Comparison of ENCODE assay signal across 8 cellular contexts in genomic region chr1:205458777-205459566, GRCh38. TPM values are rescaled to one million over a fixed set of nuclear protein-coding genes. Genes with fewer than 3 reads are reported as not detected.
DNase-seq lines count a peak whose midpoint lies in the region; ATAC-seq and TF ChIP-seq lines count a peak whose summit lies in the region.

No MANE protein-coding gene starts in this region.

- H3K36me3 Mint-ChIP-seq in HFFc6 (ENCODE audit: low read depth): no peaks in the 10 kb centered on the region

- no peaks in the 10 kb centered on the region for H3K4me1 Mint-ChIP-seq in HFFc6 (ENCODE audit: low read depth)

- peaks cover 31% of the 10 kb centered on the region for H3K27me3 Mint-ChIP-seq in HFFc6 (ENCODE audit: insufficient read depth)

- H3K4me1 ChIP-seq in right cardiac atrium (ENCODE audit: control insufficient read depth, insufficient read depth, low read length): no peaks in the 10 kb centered on the region

- no peaks in the 10 kb centered on the region for H3K9me3 Mint-ChIP-seq in HFFc6

- DNase-seq in AG08395 (ENCODE audit: low spot score): peak; percentile 70
- peak; percentile 28 for DNase-seq in HFFc6
- DNase-seq in activated CD4-positive, alpha-beta T cell treated with anti-CD3 and anti-CD28 coated beads, Interleukin-2, amount 50 U/mL, for 1 hour: peak; percentile 22
- DNase-seq in right cardiac atrium: no peak
- DNase-seq in anterior cingulate cortex (lab: John Stamatoyannopoulos, UW): no peak
- no peak for DNase-seq in NCI-H345 treated with DMSO at 0.1 percent for 48 hours (lab: John Stamatoyannopoulos, UW; ENCODE audit: unreplicated experiment)
- no peak for DNase-seq in NCI-H2107 (lab: John Stamatoyannopoulos, UW)
- DNase-seq in NCI-H2107 treated with DMSO at 0.1 percent for 48 hours (lab: John Stamatoyannopoulos, UW; ENCODE audit: unreplicated experiment): no peak

- WGBS in right cardiac atrium: 53% methylated on average over 6 of the region's 6 CpGs

- no peaks in the 10 kb centered on the region for H3K9me3 ChIP-seq in right cardiac atrium (ENCODE audit: control insufficient read depth, low read length)

- H3K4me3 ChIP-seq in right cardiac atrium (ENCODE audit: low read length): no peak overlapping the region

- no peak overlapping the region for H3K27ac Mint-ChIP-seq in HFFc6

- no peak overlapping the region for H3K4me3 Mint-ChIP-seq in HFFc6

- no peaks in the 10 kb centered on the region for H3K27me3 ChIP-seq in right cardiac atrium (ENCODE audit: control insufficient read depth, insufficient read depth)

- TF ChIP-seq CTCF in HFFc6 (IDR thresholded peaks at IDR 0.05): no peak

- intact Hi-C loops in right cardiac atrium (cut with DNase I): no loop called here

- H3K27ac ChIP-seq in right cardiac atrium (ENCODE audit: low read length): no peak overlapping the region

- ATAC-seq in right cardiac atrium: peak; percentile 56 to 67

RNA-seq across cellular contexts. Expression of gene BLACAT1, which starts 3.1 kb away (rescaled TPM):
- total RNA-seq in HFFc6 (2021; fragmentation: NEBNext Ultra II Directional; extraction: Animal tissue kit (Norgen Biotek cat#: 25700)): not detected
- under 1 TPM in 1 of 4 donors, not detected in 3; 0.09 TPM for total RNA-seq in right cardiac atrium
- 0.07 TPM for polyA plus RNA-seq in right cardiac atrium

RNA-seq across cellular contexts. Expression of gene LEMD1, which starts 37.1 kb away (rescaled TPM):
- not detected for total RNA-seq in HFFc6 (2021; fragmentation: NEBNext Ultra II Directional; extraction: Animal tissue kit (Norgen Biotek cat#: 25700))
- total RNA-seq in right cardiac atrium: not detected
- polyA plus RNA-seq in right cardiac atrium: not detected

RNA-seq across cellular contexts. Expression of gene CDK18, which starts 45.5 kb away (rescaled TPM):
- total RNA-seq in HFFc6 (2021; fragmentation: NEBNext Ultra II Directional; extraction: Animal tissue kit (Norgen Biotek cat#: 25700)): 1 to 10 TPM in 4 of 6 experiments, under 1 TPM in 2; 0.33 to 2.9 (median 1.7) TPM
- 100 to 1,000 TPM in 3 of 4 donors, 10 to 100 TPM in 1; 80.2 to 148 (median 141) TPM for total RNA-seq in right cardiac atrium
- polyA plus RNA-seq in right cardiac atrium: 150 TPM

Comparison
In these comparisons a context has a peak if more than half of its experiments do, and no peak if none do; other contexts are left out.
1. DNase-seq: peak in AG08395 (single experiment), HFFc6 (single experiment) and activated CD4-positive, alpha-beta T cell treated with anti-CD3 and anti-CD28 coated beads, Interleukin-2, amount 50 U/mL, for 1 hour (single experiment); none in right cardiac atrium (0 of 3), anterior cingulate cortex (0 of 58), NCI-H345 treated with DMSO at 0.1 percent for 48 hours (single experiment), NCI-H2107 (single experiment) and NCI-H2107 treated with DMSO at 0.1 percent for 48 hours (single experiment).
2. RNA of gene CDK18, which starts 45.5 kb away (total RNA-seq): 80.2 to 148 TPM in right cardiac atrium; 0.33 to 2.9 TPM in HFFc6; every median in the first group is over 10 times any median in the second.